2 cellular contexts compared by ENCODE assay signal in genomic region chr4:140857111-140857510, GRCh38.
TF ChIP-seq lines count a peak whose summit lies in the region.

No MANE protein-coding gene starts in this region.

TF ChIP-seq in H1, 55 proteins besides CTCF, POLR2A, EP300 and RAD21:
- TF ChIP-seq SIRT6 (IDR thresholded peaks at IDR 0.05; ENCODE audit: low read length) = no peak
- TF ChIP-seq NRF1 (IDR thresholded peaks at IDR 0.05; ENCODE audit: low read depth, low read length) = no peak
- TF ChIP-seq BCL11A (IDR thresholded peaks at IDR 0.05; ENCODE audit: low read depth in 2 of 2, low read length in 2 of 2) = no peak
TF ChIP-seq in H1: peak in this region for 0.

TF ChIP-seq in SK-N-SH treated with all-trans-retinoic acid at 6 μM for 48 hours, 23 proteins besides CTCF, POLR2A, EP300 and RAD21:
- TF ChIP-seq, protein P1, sequence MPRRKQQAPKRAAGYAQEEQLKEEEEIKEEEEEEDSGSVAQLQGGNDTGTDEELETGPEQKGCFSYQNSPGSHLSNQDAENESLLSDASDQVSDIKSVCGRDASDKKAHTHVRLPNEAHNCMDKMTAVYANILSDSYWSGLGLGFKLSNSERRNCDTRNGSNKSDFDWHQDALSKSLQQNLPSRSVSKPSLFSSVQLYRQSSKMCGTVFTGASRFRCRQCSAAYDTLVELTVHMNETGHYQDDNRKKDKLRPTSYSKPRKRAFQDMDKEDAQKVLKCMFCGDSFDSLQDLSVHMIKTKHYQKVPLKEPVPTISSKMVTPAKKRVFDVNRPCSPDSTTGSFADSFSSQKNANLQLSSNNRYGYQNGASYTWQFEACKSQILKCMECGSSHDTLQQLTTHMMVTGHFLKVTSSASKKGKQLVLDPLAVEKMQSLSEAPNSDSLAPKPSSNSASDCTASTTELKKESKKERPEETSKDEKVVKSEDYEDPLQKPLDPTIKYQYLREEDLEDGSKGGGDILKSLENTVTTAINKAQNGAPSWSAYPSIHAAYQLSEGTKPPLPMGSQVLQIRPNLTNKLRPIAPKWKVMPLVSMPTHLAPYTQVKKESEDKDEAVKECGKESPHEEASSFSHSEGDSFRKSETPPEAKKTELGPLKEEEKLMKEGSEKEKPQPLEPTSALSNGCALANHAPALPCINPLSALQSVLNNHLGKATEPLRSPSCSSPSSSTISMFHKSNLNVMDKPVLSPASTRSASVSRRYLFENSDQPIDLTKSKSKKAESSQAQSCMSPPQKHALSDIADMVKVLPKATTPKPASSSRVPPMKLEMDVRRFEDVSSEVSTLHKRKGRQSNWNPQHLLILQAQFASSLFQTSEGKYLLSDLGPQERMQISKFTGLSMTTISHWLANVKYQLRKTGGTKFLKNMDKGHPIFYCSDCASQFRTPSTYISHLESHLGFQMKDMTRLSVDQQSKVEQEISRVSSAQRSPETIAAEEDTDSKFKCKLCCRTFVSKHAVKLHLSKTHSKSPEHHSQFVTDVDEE (CRISPR knock-in tag; IDR thresholded peaks at IDR 0.05) = no peak
- TF ChIP-seq, protein P2, sequence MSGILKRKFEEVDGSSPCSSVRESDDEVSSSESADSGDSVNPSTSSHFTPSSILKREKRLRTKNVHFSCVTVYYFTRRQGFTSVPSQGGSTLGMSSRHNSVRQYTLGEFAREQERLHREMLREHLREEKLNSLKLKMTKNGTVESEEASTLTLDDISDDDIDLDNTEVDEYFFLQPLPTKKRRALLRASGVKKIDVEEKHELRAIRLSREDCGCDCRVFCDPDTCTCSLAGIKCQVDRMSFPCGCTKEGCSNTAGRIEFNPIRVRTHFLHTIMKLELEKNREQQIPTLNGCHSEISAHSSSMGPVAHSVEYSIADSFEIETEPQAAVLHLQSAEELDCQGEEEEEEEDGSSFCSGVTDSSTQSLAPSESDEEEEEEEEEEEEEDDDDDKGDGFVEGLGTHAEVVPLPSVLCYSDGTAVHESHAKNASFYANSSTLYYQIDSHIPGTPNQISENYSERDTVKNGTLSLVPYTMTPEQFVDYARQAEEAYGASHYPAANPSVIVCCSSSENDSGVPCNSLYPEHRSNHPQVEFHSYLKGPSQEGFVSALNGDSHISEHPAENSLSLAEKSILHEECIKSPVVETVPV (CRISPR knock-in tag; IDR thresholded peaks at IDR 0.05) = no peak
- TF ChIP-seq POU6F1 (CRISPR knock-in tag; IDR thresholded peaks at IDR 0.05; ENCODE audit: borderline replicate concordance, low read depth) = no peak
- TF ChIP-seq TCF4 (CRISPR knock-in tag; IDR thresholded peaks at IDR 0.05; ENCODE audit: borderline replicate concordance) = no peak
- TF ChIP-seq ARNTL (CRISPR knock-in tag; IDR thresholded peaks at IDR 0.05; ENCODE audit: borderline replicate concordance, low read depth) = no peak
- no peak for TF ChIP-seq ZNF70 (CRISPR knock-in tag; IDR thresholded peaks at IDR 0.05)
- no peak for TF ChIP-seq PPARA (CRISPR knock-in tag; IDR thresholded peaks at IDR 0.05; ENCODE audit: borderline replicate concordance)
- no peak for TF ChIP-seq PATZ1 (CRISPR knock-in tag; IDR thresholded peaks at IDR 0.05; ENCODE audit: borderline replicate concordance)
- TF ChIP-seq CSDC2 (CRISPR knock-in tag; IDR thresholded peaks at IDR 0.05) = no peak
- no peak for TF ChIP-seq BACH2 (CRISPR knock-in tag; IDR thresholded peaks at IDR 0.05; ENCODE audit: borderline replicate concordance)
- no peak for TF ChIP-seq SNAI2 (CRISPR knock-in tag; IDR thresholded peaks at IDR 0.05)
- TF ChIP-seq GLIS3 (CRISPR knock-in tag; IDR thresholded peaks at IDR 0.05) = no peak
- no peak for TF ChIP-seq ESRRG (CRISPR knock-in tag; IDR thresholded peaks at IDR 0.05)
- TF ChIP-seq TOX (CRISPR knock-in tag; IDR thresholded peaks at IDR 0.05; ENCODE audit: borderline replicate concordance) = no peak
- TF ChIP-seq, protein P3, sequence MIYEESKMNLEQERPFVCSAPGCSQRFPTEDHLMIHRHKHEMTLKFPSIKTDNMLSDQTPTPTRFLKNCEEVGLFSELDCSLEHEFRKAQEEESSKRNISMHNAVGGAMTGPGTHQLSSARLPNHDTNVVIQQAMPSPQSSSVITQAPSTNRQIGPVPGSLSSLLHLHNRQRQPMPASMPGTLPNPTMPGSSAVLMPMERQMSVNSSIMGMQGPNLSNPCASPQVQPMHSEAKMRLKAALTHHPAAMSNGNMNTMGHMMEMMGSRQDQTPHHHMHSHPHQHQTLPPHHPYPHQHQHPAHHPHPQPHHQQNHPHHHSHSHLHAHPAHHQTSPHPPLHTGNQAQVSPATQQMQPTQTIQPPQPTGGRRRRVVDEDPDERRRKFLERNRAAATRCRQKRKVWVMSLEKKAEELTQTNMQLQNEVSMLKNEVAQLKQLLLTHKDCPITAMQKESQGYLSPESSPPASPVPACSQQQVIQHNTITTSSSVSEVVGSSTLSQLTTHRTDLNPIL (CRISPR knock-in tag; IDR thresholded peaks at IDR 0.05; ENCODE audit: low read depth) = no peak
- no peak for TF ChIP-seq ZC3H10 (CRISPR knock-in tag; IDR thresholded peaks at IDR 0.05)
